Comparison of ENCODE assay signal across 8 cellular contexts in the genomic region with DNA sequence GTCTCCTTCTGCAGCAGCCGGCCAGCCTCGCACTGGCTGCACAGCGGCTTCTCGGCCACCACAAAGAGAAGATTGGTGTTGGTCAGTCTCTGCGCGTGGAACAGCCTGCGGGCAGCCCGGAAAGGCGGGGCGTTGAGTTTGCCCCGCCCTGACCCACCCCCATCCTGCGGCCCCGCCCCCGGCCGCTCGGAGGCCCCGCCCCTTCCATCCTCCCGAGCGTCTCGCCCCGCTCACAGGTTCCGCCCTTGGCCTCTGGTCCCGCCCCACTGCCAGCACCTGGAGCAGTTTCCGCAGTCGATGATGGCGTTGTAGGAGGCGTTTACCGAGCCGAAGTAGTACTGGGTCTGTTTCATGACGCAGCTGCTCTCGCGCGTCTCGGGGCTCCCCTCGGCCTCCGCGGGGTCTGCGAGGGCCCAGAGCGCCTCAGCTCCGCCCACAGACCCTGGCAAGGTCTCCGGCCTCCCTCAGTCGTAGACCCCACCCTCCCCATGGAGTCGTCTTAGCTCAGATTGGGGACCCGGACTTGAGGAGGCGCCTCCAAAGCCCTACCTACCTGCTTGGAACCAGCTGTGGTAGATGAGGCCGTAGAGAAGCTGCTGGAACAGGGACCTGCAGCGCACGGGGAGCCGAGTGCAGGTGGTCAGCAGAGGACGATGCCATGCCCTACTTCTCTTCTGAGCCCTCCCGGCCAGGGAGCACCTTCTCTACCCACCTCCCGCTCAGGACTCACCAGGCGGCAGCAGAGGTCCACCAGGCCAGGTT. TPM values are rescaled to one million over a fixed set of nuclear protein-coding genes. Genes with fewer than 3 reads are reported as not detected.
DNase-seq lines count a peak whose midpoint lies in the region; ATAC-seq, FAIRE-seq and TF ChIP-seq lines count a peak whose summit lies in the region.

No MANE protein-coding gene starts in this region.

- 1% methylated on average over 13 of the region's 53 CpGs for WGBS in mammary epithelial cell (ENCODE audit: low coverage, missing lambda C conversion rate)

- peaks cover 6% of the 10 kb centered on the region; the same call in 1 of the 2 replicates for H3K4me1 Mint-ChIP-seq in WTC11

- ATAC-seq in GM21737 (IDR thresholded peaks at IDR 0.05; ENCODE audit: unreplicated experiment), result peak; percentile 76
- ATAC-seq in WTC11, result peak; percentile 90

- H3K9ac ChIP-seq in Karpas-422 (ENCODE audit: low read length) (peak overlapping the region; percentile 50; the same call in 1 of the 2 replicates), mammary epithelial cell (ENCODE audit: insufficient read depth, low read length) (peak overlapping the region; percentile 16), keratinocyte (ENCODE audit: control insufficient read depth, extremely low read depth, insufficient read depth, low read length) (peak overlapping the region; percentile 69)

- no peaks in the 10 kb centered on the region for H3K36me3 Mint-ChIP-seq in WTC11

- H3K79me2 ChIP-seq in Karpas-422 (ENCODE audit: low read length), result no peaks in the 10 kb centered on the region
- H3K79me2 ChIP-seq in mammary epithelial cell (ENCODE audit: insufficient read depth, low read length), result no peaks in the 10 kb centered on the region
- no peaks in the 10 kb centered on the region for H3K79me2 ChIP-seq in keratinocyte (ENCODE audit: control insufficient read depth, insufficient read depth, low read length)

- dilution Hi-C loops in mammary epithelial cell (cut with HindIII; ENCODE audit: low sequenced_read_pairs) (no loop called here), keratinocyte (cut with MboI; ENCODE audit: extremely low pct_ligation_motif_present, low sequenced_read_pairs) (no loop called here)

- DNase-seq in EH (ENCODE audit: low read depth), result peak; percentile 72
- DNase-seq in Karpas-422, result peak; percentile 91
- peak; percentile 95 for DNase-seq in WTC11 (ENCODE audit: low spot score)
- DNase-seq in mammary epithelial cell, result peak; percentile 85
- peak; percentile 81 for DNase-seq in keratinocyte (ENCODE audit: low read depth, low spot score)
- peak; percentile 92 to 93 for DNase-seq in stimulated activated CD4-positive, alpha-beta T cell treated with anti-CD3 and anti-CD28 coated beads, Interleukin-15, amount 100 ng/mL, for 48 hours (ENCODE audit: low read depth in 2 of 2)
- no peak for DNase-seq in NCI-H2171 (lab: John Stamatoyannopoulos, UW)

- no peaks in the 10 kb centered on the region for H4K20me1 ChIP-seq in Karpas-422 (ENCODE audit: insufficient read depth, low read depth, low read length)
- H4K20me1 ChIP-seq in mammary epithelial cell (ENCODE audit: insufficient read depth, low read length), result no peaks in the 10 kb centered on the region
- no peaks in the 10 kb centered on the region for H4K20me1 ChIP-seq in keratinocyte (ENCODE audit: control insufficient read depth, extremely low read depth, insufficient read depth, low read length)

- no peaks in the 10 kb centered on the region for H3K27me3 ChIP-seq in Karpas-422 (ENCODE audit: low read length)
- H3K27me3 ChIP-seq in mammary epithelial cell (ENCODE audit: insufficient read depth, low read length), result no peaks in the 10 kb centered on the region
- peaks cover 4% of the 10 kb centered on the region for H3K27me3 ChIP-seq in keratinocyte (ENCODE audit: control insufficient read depth, extremely low read depth, insufficient read depth, low read length)

- POLR2A ChIA-PET in WTC11 (lab: Charles Lee), result interaction anchor here (0.5 to 0.9 kb wide), 2 partner anchors 28 to 158 kb away, joined by 3 to 5 read pairs; no protein-coding TSS in a partner anchor

- H3K9me3 ChIP-seq in Karpas-422 (ENCODE audit: low read length), result no peaks in the 10 kb centered on the region
- H3K9me3 ChIP-seq in mammary epithelial cell (replicated peaks; ENCODE audit: insufficient read depth, low read length), result no peaks in the 10 kb centered on the region
- H3K9me3 ChIP-seq in keratinocyte (ENCODE audit: control insufficient read depth, low read depth, low read length), result no peaks in the 10 kb centered on the region

- intact Hi-C loops in mammary epithelial cell (cut with micrococcal nuclease), result loop anchor here (5.0 kb wide), 1 partner anchor 62 kb away; no protein-coding TSS in a partner anchor

- no TSS peak for BruUV-seq in mammary epithelial cell (replicated peaks; lab: Mats Ljungman, UMichigan)

- H3K27me3 Mint-ChIP-seq in WTC11 (ENCODE audit: low read depth), result peaks cover 27% of the 10 kb centered on the region

- CTCF ChIA-PET in WTC11 (lab: Charles Lee) (interaction anchor here (0.7 to 2.1 kb wide), 15 partner anchors 10 to 247 kb away, joined by 3 to 15 read pairs (median 5); partner anchors contain the start of genes CISH, CYB561D2, HEMK1 and NPRL2), mammary epithelial cell (lab: Charles Lee; ENCODE audit: low non-redundant PET) (interaction anchor here (0.5 to 0.7 kb wide), 3 partner anchors 63 to 177 kb away, joined by 3 to 11 read pairs (median 3); no protein-coding TSS in a partner anchor)

- TF ChIP-seq CTCF in WTC11 (IDR thresholded peaks at IDR 0.05), result no peak
- peak in 1 of 2 donors; percentile 25 for TF ChIP-seq CTCF in mammary epithelial cell (conservative IDR thresholded peaks at IDR 0.05 in 1 of 2, IDR thresholded peaks at IDR 0.05 in 1 of 2; ENCODE audit: extremely low read depth in 1 of 2, insufficient read depth in 1 of 2, low read depth in 1 of 2, low read length in 2 of 2)
- peak in 1 of 3 experiments; percentile 28 for TF ChIP-seq CTCF in keratinocyte (optimal IDR thresholded peaks at IDR 0.05 in 1 of 3, IDR thresholded peaks at IDR 0.05 in 1 of 3, conservative IDR thresholded peaks at IDR 0.05 in 1 of 3; ENCODE audit: extremely low read depth in 1 of 3, insufficient read depth in 2 of 3, low read length in 3 of 3)

- H3K27ac Mint-ChIP-seq in WTC11, result peak overlapping the region; percentile 74; the same call in 1 of the 2 replicates

- H3K27ac ChIP-seq in Karpas-422 (ENCODE audit: low read length) (no peak overlapping the region), mammary epithelial cell (ENCODE audit: insufficient read depth, low read depth, low read length) (no peak overlapping the region), keratinocyte (ENCODE audit: control insufficient read depth, insufficient read depth, low read length) (no peak overlapping the region)

- H3K9me2 ChIP-seq in Karpas-422 (replicated peaks; ENCODE audit: insufficient read depth, low read length), result no peaks in the 10 kb centered on the region

- H3K4me3 Mint-ChIP-seq in WTC11, result peak overlapping the region; percentile 76

- H3K36me3 ChIP-seq in Karpas-422 (ENCODE audit: insufficient read depth, low read length) (no peaks in the 10 kb centered on the region), mammary epithelial cell (ENCODE audit: insufficient read depth, low read length) (no peaks in the 10 kb centered on the region), keratinocyte (ENCODE audit: control insufficient read depth in 2 of 2, extremely low read depth in 1 of 2, insufficient read depth in 2 of 2, low read length in 2 of 2) (no peaks in the 10 kb centered on the region)

- no peak overlapping the region; the same call in 1 of the 2 replicates for H2AFZ ChIP-seq in Karpas-422 (ENCODE audit: low read length)
- peak overlapping the region; percentile 95 for H2AFZ ChIP-seq in mammary epithelial cell (ENCODE audit: low read depth, low read length)
- H2AFZ ChIP-seq in keratinocyte (ENCODE audit: control insufficient read depth, low read length), result peak overlapping the region; percentile 97

- in situ Hi-C loops in mammary epithelial cell (cut with MboI; ENCODE audit: low sequenced_read_pairs in 2 of 2), result no loop called here

- H3K4me3 ChIP-seq in Karpas-422 (ENCODE audit: low read length), result peak overlapping the region; percentile 51; the same call in 1 of the 2 replicates
- peak overlapping the region; percentile 40 to 76 (median 62) for H3K4me3 ChIP-seq in mammary epithelial cell (replicated peaks in 1 of 3; ENCODE audit: insufficient read depth in 1 of 3, low read depth in 2 of 3, low read length in 3 of 3)
- H3K4me3 ChIP-seq in keratinocyte (ENCODE audit: control insufficient read depth in 2 of 3, extremely low read depth in 1 of 3, insufficient read depth in 2 of 3, low read depth in 1 of 3, low read length in 3 of 3), result peak overlapping the region; percentile 49 to 80 (median 80)

- no peaks in the 10 kb centered on the region for H3K9me3 Mint-ChIP-seq in WTC11

- H3K9me1 ChIP-seq in keratinocyte (ENCODE audit: control insufficient read depth, extremely low read depth, insufficient read depth, low read length), result no peaks in the 10 kb centered on the region

- FAIRE-seq in keratinocyte (lab: Jason Lieb, UNC), result peak; percentile 87

- peak overlapping the region; percentile 53 for H3K4me2 ChIP-seq in Karpas-422 (ENCODE audit: low read depth, low read length, poor library complexity, severe bottlenecking)
- peak overlapping the region; percentile 100 for H3K4me2 ChIP-seq in mammary epithelial cell (ENCODE audit: insufficient read depth, low read depth, low read length)
- peak overlapping the region; percentile 95 for H3K4me2 ChIP-seq in keratinocyte (ENCODE audit: control insufficient read depth, extremely low read depth, insufficient read depth, low read depth, low read length)

- H3K4me1 ChIP-seq in Karpas-422 (ENCODE audit: low read length) (peaks cover 5% of the 10 kb centered on the region), mammary epithelial cell (ENCODE audit: insufficient read depth, low read length) (peaks cover 14% of the 10 kb centered on the region), keratinocyte (ENCODE audit: control insufficient read depth, extremely low read depth, insufficient read depth, low read length) (peaks cover 12% of the 10 kb centered on the region)

RNA-seq across cellular contexts. Expression of gene TMEM115, which starts 5.9 kb away (rescaled TPM):
- total RNA-seq in Karpas-422 (2014; rRNA removed; shearing (Covaris generic); ENCODE audit: low replicate concordance), result 13.8 and 25.8 TPM in 2 replicates
- total RNA-seq in WTC11 (2021) (26.7 to 30.0 TPM (median 28.4 TPM) in 3 replicates), mammary epithelial cell (10 to 100 TPM; 37.6 to 42.8 TPM)
- polyA plus RNA-seq in mammary epithelial cell (33.2 TPM), keratinocyte (22.4 to 43.8 TPM (median 31.6 TPM) in 3 replicates)
- polyA minus RNA-seq in mammary epithelial cell (30.9 TPM), keratinocyte (25.1 to 46.2 TPM (median 43.2 TPM) in 3 replicates)
- 5.2 TPM for polyA plus RNA-seq in keratinocyte (2011; ENCODE audit: low read depth)
- polyA plus RNA-seq in keratinocyte (2011; cell fraction: cytosol; rRNA removed), result 14.3 and 28.3 TPM in 2 replicates
- polyA plus RNA-seq in keratinocyte (2011; cell fraction: nucleus; rRNA removed), result 46.7 and 62.8 TPM in 2 replicates
- polyA plus RNA-seq in keratinocyte (2012; ENCODE audit: low replicate concordance), result 31.4 and 35.0 TPM in 2 replicates
- polyA minus RNA-seq in keratinocyte (2011; cell fraction: cytosol; rRNA and poly(A)+ RNA removed), result 50.3 TPM
- polyA minus RNA-seq in keratinocyte (2011; cell fraction: nucleus; rRNA and poly(A)+ RNA removed), result 46.2 and 47.4 TPM in 2 replicates

RNA-seq across cellular contexts. Expression of gene CYB561D2, which starts 14.6 kb away (rescaled TPM):
- 32.5 and 35.0 TPM in 2 replicates for total RNA-seq in Karpas-422 (2014; rRNA removed; shearing (Covaris generic); ENCODE audit: low replicate concordance)
- total RNA-seq in WTC11 (2021) (9.8 to 12.0 TPM (median 11.3 TPM) in 3 replicates), mammary epithelial cell (10 to 100 TPM; 10.0 to 11.9 TPM)
- polyA plus RNA-seq in mammary epithelial cell (24.4 TPM), keratinocyte (12.3 to 19.9 TPM (median 17.6 TPM) in 3 replicates)
- polyA minus RNA-seq in mammary epithelial cell (8.0 TPM), keratinocyte (13.1 to 28.8 TPM (median 13.5 TPM) in 3 replicates)
- 1.2 TPM for polyA plus RNA-seq in keratinocyte (2011; ENCODE audit: low read depth)
- polyA plus RNA-seq in keratinocyte (2011; cell fraction: cytosol; rRNA removed), result 9.7 and 15.3 TPM in 2 replicates
- polyA plus RNA-seq in keratinocyte (2011; cell fraction: nucleus; rRNA removed), result 28.8 and 29.5 TPM in 2 replicates
- 8.5 and 17.4 TPM in 2 replicates for polyA plus RNA-seq in keratinocyte (2012; ENCODE audit: low replicate concordance)
- 12.7 TPM for polyA minus RNA-seq in keratinocyte (2011; cell fraction: cytosol; rRNA and poly(A)+ RNA removed)
- 10.0 and 13.3 TPM in 2 replicates for polyA minus RNA-seq in keratinocyte (2011; cell fraction: nucleus; rRNA and poly(A)+ RNA removed)

RNA-seq across cellular contexts. Expression of gene NPRL2, which starts 14.7 kb away (rescaled TPM):
- total RNA-seq in Karpas-422 (2014; rRNA removed; shearing (Covaris generic); ENCODE audit: low replicate concordance), result 51.2 and 71.1 TPM in 2 replicates
- 20.6 to 26.6 TPM (median 23.9 TPM) in 3 replicates for total RNA-seq in WTC11 (2021)
- total RNA-seq in mammary epithelial cell, result 10 to 100 TPM; 15.6 to 17.7 TPM
- polyA plus RNA-seq in mammary epithelial cell, result 34.8 TPM
- 28.7 TPM for polyA minus RNA-seq in mammary epithelial cell
- 20.6 to 30.1 TPM (median 23.3 TPM) in 3 replicates for polyA plus RNA-seq in keratinocyte
- 5.1 TPM for polyA plus RNA-seq in keratinocyte (2011; ENCODE audit: low read depth)
- 16.0 and 16.8 TPM in 2 replicates for polyA plus RNA-seq in keratinocyte (2011; cell fraction: cytosol; rRNA removed)
- polyA plus RNA-seq in keratinocyte (2011; cell fraction: nucleus; rRNA removed), result 29.4 and 32.2 TPM in 2 replicates
- 13.9 and 15.4 TPM in 2 replicates for polyA plus RNA-seq in keratinocyte (2012; ENCODE audit: low replicate concordance)
- polyA minus RNA-seq in keratinocyte, result 23.5 to 27.6 TPM (median 27.2 TPM) in 3 replicates
- 14.0 TPM for polyA minus RNA-seq in keratinocyte (2011; cell fraction: cytosol; rRNA and poly(A)+ RNA removed)
- 8.4 and 10.2 TPM in 2 replicates for polyA minus RNA-seq in keratinocyte (2011; cell fraction: nucleus; rRNA and poly(A)+ RNA removed)

RNA-seq across cellular contexts. Expression of gene ZMYND10, which starts 19.7 kb away (rescaled TPM):
- total RNA-seq in Karpas-422 (2014; rRNA removed; shearing (Covaris generic); ENCODE audit: low replicate concordance), result 1.3 and 1.4 TPM in 2 replicates
- 0.46 to 0.80 TPM (median 0.74 TPM) in 3 replicates for total RNA-seq in WTC11 (2021)
- total RNA-seq in mammary epithelial cell, result under 1 TPM; 0.33 to 0.52 TPM
- 0.33 TPM for polyA plus RNA-seq in mammary epithelial cell
- not detected for polyA minus RNA-seq in mammary epithelial cell
- 0.10 to 0.21 TPM (median 0.15 TPM) in 3 replicates for polyA plus RNA-seq in keratinocyte
- not detected for polyA plus RNA-seq in keratinocyte (2011; ENCODE audit: low read depth)
- 0.05 and 0.19 TPM in 2 replicates for polyA plus RNA-seq in keratinocyte (2011; cell fraction: cytosol; rRNA removed)
- polyA plus RNA-seq in keratinocyte (2011; cell fraction: nucleus; rRNA removed), result 0.40 and 0.41 TPM in 2 replicates
- 0.16 and 0.48 TPM in 2 replicates for polyA plus RNA-seq in keratinocyte (2012; ENCODE audit: low replicate concordance)
- not detected in 3 replicates for polyA minus RNA-seq in keratinocyte
- not detected for polyA minus RNA-seq in keratinocyte (2011; cell fraction: cytosol; rRNA and poly(A)+ RNA removed)
- not detected in 2 replicates for polyA minus RNA-seq in keratinocyte (2011; cell fraction: nucleus; rRNA and poly(A)+ RNA removed)

RNA-seq across cellular contexts. Expression of gene RASSF1, which starts 24.6 kb away (rescaled TPM):
- total RNA-seq in Karpas-422 (2014; rRNA removed; shearing (Covaris generic); ENCODE audit: low replicate concordance), result 33.3 and 69.4 TPM in 2 replicates
- total RNA-seq in WTC11 (2021), result 13.2 to 14.5 TPM (median 14.5 TPM) in 3 replicates
- total RNA-seq in mammary epithelial cell, result 10 to 100 TPM in 1 of 2 donors, 1 to 10 TPM in 1; 9.2 to 23.3 TPM
- 29.2 TPM for polyA plus RNA-seq in mammary epithelial cell
- 3.3 TPM for polyA minus RNA-seq in mammary epithelial cell
- 28.5 to 42.5 TPM (median 30.7 TPM) in 3 replicates for polyA plus RNA-seq in keratinocyte
- 17.7 TPM for polyA plus RNA-seq in keratinocyte (2011; ENCODE audit: low read depth)
- 22.6 and 33.6 TPM in 2 replicates for polyA plus RNA-seq in keratinocyte (2011; cell fraction: cytosol; rRNA removed)
- polyA plus RNA-seq in keratinocyte (2011; cell fraction: nucleus; rRNA removed), result 38.7 and 45.7 TPM in 2 replicates
- polyA plus RNA-seq in keratinocyte (2012; ENCODE audit: low replicate concordance), result 24.4 and 28.4 TPM in 2 replicates
- polyA minus RNA-seq in keratinocyte, result 9.5 to 13.8 TPM (median 10.2 TPM) in 3 replicates
- 20.3 TPM for polyA minus RNA-seq in keratinocyte (2011; cell fraction: cytosol; rRNA and poly(A)+ RNA removed)
- polyA minus RNA-seq in keratinocyte (2011; cell fraction: nucleus; rRNA and poly(A)+ RNA removed), result 13.5 and 16.1 TPM in 2 replicates

Comparison
In these comparisons a context has a peak if more than half of its experiments do, and no peak if none do; other contexts are left out.
1. H3K9ac ChIP-seq: peak in every context shown above with its lines; median percentile 69 in keratinocyte; 50 in Karpas-422; 16 in mammary epithelial cell.